Comparison of ENCODE assay signal across 21 cellular contexts in genomic region chr9:76716270-76716669, GRCh38. TPM values are rescaled to one million over a fixed set of nuclear protein-coding genes. Genes with fewer than 3 reads are reported as not detected.
DNase-seq lines count a peak whose midpoint lies in the region; ATAC-seq lines count a peak whose summit lies in the region.
"Had no signal": no experiment of that assay in that cellular context is flagged by ENCODE, and none has a peak within 500 bp of the region (broad histone marks: within the 10 kb centered on the region; RNA-seq: fewer than 3 reads in every experiment).

No MANE protein-coding gene starts in this region.

- intact Hi-C loops in activated CD4-positive, alpha-beta T cell treated with anti-CD3 and anti-CD28 coated beads, Interleukin-2, amount 10 ng/mL, durations not matched to agents 24 days and 14 days (cut with micrococcal nuclease), result no loop called here

- no peaks in the 10 kb centered on the region for H3K4me1 Mint-ChIP-seq in activated CD4-positive, alpha-beta T cell treated with anti-CD3 and anti-CD28 coated beads, Interleukin-2, amount 10 ng/mL, durations not matched to agents 24 days and 14 days
- H3K4me1 Mint-ChIP-seq: CD4-positive, CD25-positive, alpha-beta regulatory T cell had no signal

- no peak overlapping the region for H3K4me3 Mint-ChIP-seq in activated CD4-positive, alpha-beta T cell treated with anti-CD3 and anti-CD28 coated beads, Interleukin-2, amount 10 ng/mL, durations not matched to agents 24 days and 14 days
- H3K4me3 Mint-ChIP-seq: activated T-cell treated with anti-CD3 and anti-CD28 coated beads, Interleukin-2, amount 50 U/mL, for 24 hours; CD4-positive, CD25-positive, alpha-beta regulatory T cell; naive thymus-derived CD4-positive, alpha-beta T cell; T-helper 1 cell treated with Interleukin-12 subunit alpha and Interleukin-12 subunit beta and Interleukin-4 antibody, amounts not matched to agents 30 μg/mL and 1 μg/mL, for 36 hours had no signal

- H3K36me3 Mint-ChIP-seq in activated CD4-positive, alpha-beta T cell treated with anti-CD3 and anti-CD28 coated beads, Interleukin-2, amount 10 ng/mL, durations not matched to agents 24 days and 14 days (ENCODE audit: low read depth), result no peaks in the 10 kb centered on the region
- H3K36me3 Mint-ChIP-seq: CD4-positive, CD25-positive, alpha-beta regulatory T cell; naive thymus-derived CD4-positive, alpha-beta T cell had no signal

- no peak overlapping the region for H3K27ac Mint-ChIP-seq in activated CD4-positive, alpha-beta T cell treated with anti-CD3 and anti-CD28 coated beads, Interleukin-2, amount 10 ng/mL, durations not matched to agents 24 days and 14 days
- H3K27ac Mint-ChIP-seq: activated T-cell treated with anti-CD3 and anti-CD28 coated beads, Interleukin-2, amount 50 U/mL, for 24 hours; CD4-positive, CD25-positive, alpha-beta regulatory T cell; naive thymus-derived CD4-positive, alpha-beta T cell; T-helper 1 cell treated with Interleukin-12 subunit alpha and Interleukin-12 subunit beta and Interleukin-4 antibody, amounts not matched to agents 30 μg/mL and 1 μg/mL, for 36 hours had no signal

- no peaks in the 10 kb centered on the region for H3K9me3 Mint-ChIP-seq in activated CD4-positive, alpha-beta T cell treated with anti-CD3 and anti-CD28 coated beads, Interleukin-2, amount 10 ng/mL, durations not matched to agents 24 days and 14 days
- H3K9me3 Mint-ChIP-seq: activated T-cell treated with anti-CD3 and anti-CD28 coated beads, Interleukin-2, amount 50 U/mL, for 24 hours; CD4-positive, CD25-positive, alpha-beta regulatory T cell; naive thymus-derived CD4-positive, alpha-beta T cell; T-helper 1 cell treated with Interleukin-12 subunit alpha and Interleukin-12 subunit beta and Interleukin-4 antibody, amounts not matched to agents 30 μg/mL and 1 μg/mL, for 36 hours had no signal

- ATAC-seq in HG03457 (IDR thresholded peaks at IDR 0.05; ENCODE audit: unreplicated experiment), result no peak
- ATAC-seq: esophagus mucosa; left lung; naive thymus-derived CD4-positive, alpha-beta T cell had no signal

- peaks cover 17% of the 10 kb centered on the region for H3K27me3 Mint-ChIP-seq in activated CD4-positive, alpha-beta T cell treated with anti-CD3 and anti-CD28 coated beads, Interleukin-2, amount 10 ng/mL, durations not matched to agents 24 days and 14 days

- DNase-seq in COLO829 (ENCODE audit: low spot score) (peak; percentile 70), HT1080 (ENCODE audit: low read depth) (peak; percentile 12), SHP77 treated with DMSO at 0.1 percent for 48 hours (lab: John Stamatoyannopoulos, UW) (peak; percentile 10), medulla oblongata (ENCODE audit: extremely low spot score) (peak; percentile 77), NCI-H187 treated with DMSO at 0.1 percent for 48 hours (lab: John Stamatoyannopoulos, UW) (no peak)
- DNase-seq in activated CD4-positive, alpha-beta T cell treated with anti-CD3 and anti-CD28 coated beads, Interleukin-2, amount 10 ng/mL, durations not matched to agents 24 days and 14 days, result no peak
- DNase-seq: activated CD4-positive, alpha-beta T cell treated with anti-CD3 and anti-CD28 coated beads for 1 hour; activated T-cell treated with anti-CD3 and anti-CD28 coated beads, Interleukin-2, amount 50 U/mL, for 24 hours; CD4-positive, CD25-positive, alpha-beta regulatory T cell; colonic mucosa; Karpas-422; left lung; naive thymus-derived CD4-positive, alpha-beta T cell; NCI-H2171 treated with DMSO at 0.1 percent for 48 hours; Peyer's patch; stimulated activated CD4-positive, alpha-beta T cell treated with anti-CD3 and anti-CD28 coated beads, Interleukin-2, amount 100 ng/mL, for 48 hours had no signal

RNA-seq across cellular contexts. Expression of gene PCA3, which starts 48.0 kb away (rescaled TPM):
- not detected in 2 replicates for total RNA-seq in HT1080 (2014; rRNA removed; shearing (Covaris generic))
- polyA plus RNA-seq in HT1080 (2015; cell fraction: cytosol; rRNA removed), result not detected in 2 replicates
- 0.18 TPM in 1 of 2 replicates, not detected in the other for polyA plus RNA-seq in HT1080 (2015; cell fraction: nucleus; rRNA removed)
- total RNA-seq in activated CD4-positive, alpha-beta T cell treated with anti-CD3 and anti-CD28 coated beads, Interleukin-2, amount 10 ng/mL, durations not matched to agents 24 days and 14 days, result not detected in 2 replicates
- total RNA-seq: CD4-positive, CD25-positive, alpha-beta regulatory T cell; colonic mucosa; esophagus mucosa; naive thymus-derived CD4-positive, alpha-beta T cell; right atrium auricular region; ureter had no signal
- polyA plus RNA-seq: CD4-positive, CD25-positive, alpha-beta regulatory T cell; naive thymus-derived CD4-positive, alpha-beta T cell had no signal

Comparison
In these comparisons a context has a peak if more than half of its experiments do, and no peak if none do; other contexts are left out.
1. DNase-seq: peak in COLO829 (single experiment), HT1080 (single experiment), SHP77 treated with DMSO at 0.1 percent for 48 hours (single experiment) and medulla oblongata (single experiment); none in NCI-H187 treated with DMSO at 0.1 percent for 48 hours (single experiment) and activated CD4-positive, alpha-beta T cell treated with anti-CD3 and anti-CD28 coated beads, Interleukin-2, amount 10 ng/mL, durations not matched to agents 24 days and 14 days (single experiment).